8 cellular contexts compared by ENCODE assay signal in genomic region chr12:133080619-133081407, GRCh38. TPM values are rescaled to one million over a fixed set of nuclear protein-coding genes. Genes with fewer than 3 reads are reported as not detected.
DNase-seq lines count a peak whose midpoint lies in the region; ATAC-seq and TF ChIP-seq lines count a peak whose summit lies in the region.

Gene ZNF140 (plus strand): TSS chr12:133080923. CDS start chr12:133081321, 398 bp downstream.

- POLR2A ChIA-PET in GM10248 (lab: Yijun Ruan, JAX), result interaction anchor here (1.0 to 1.1 kb wide), 2 partner anchors 49 to 95 kb away, joined by 3 to 4 read pairs; partner anchors contain the start of genes ZNF10, ZNF26 and ZNF891
- POLR2A ChIA-PET in HEK293 (lab: Yijun Ruan, JAX), result interaction anchor here (1.1 to 1.2 kb wide), 4 partner anchors 45 to 252 kb away, joined by 3 to 11 read pairs (median 4); partner anchors contain the start of genes GOLGA3, ZNF10, ZNF26 and ZNF891

- TF ChIP-seq POLR2A in heart left ventricle (IDR thresholded peaks at IDR 0.05) (peak in 1 of 2 donors; percentile 60), upper lobe of left lung (IDR thresholded peaks at IDR 0.05) (peak in 3 of 4 donors; percentile 50 to 79 (median 74))

- intact Hi-C loops in heart left ventricle (cut with DNase I), result loop anchor here in 9 of 10 donors (1.0 to 5.0 kb wide), 11 partner anchors 44 to 173 kb away; partner anchors contain the start of genes ZNF10 (in 6 of the 9), ZNF84 (in 6 of the 9), ZNF891 (in 6 of the 9) and ZNF26 (in 5 of the 9)

- ATAC-seq in heart left ventricle, result peak; percentile 86 to 87 (median 87)
- peak; percentile 94 to 95 for ATAC-seq in upper lobe of left lung (ENCODE audit: low FRiP score in 2 of 2)

- H3K27me3 ChIP-seq in heart left ventricle, result no peaks in the 10 kb centered on the region
- no peaks in the 10 kb centered on the region for H3K27me3 ChIP-seq in upper lobe of left lung

- CTCF ChIA-PET in GM10248 (lab: Yijun Ruan, JAX) (interaction anchor here (0.7 to 1.0 kb wide), 4 partner anchors 43 to 100 kb away, joined by 3 to 5 read pairs (median 4); partner anchors contain the start of gene ZNF268), HEK293 (lab: Yijun Ruan, JAX) (no interaction called here)

- 0% methylated on average over 56 to 60 of the region's 60 CpGs for WGBS in adipose tissue, 3 donors
- 0 to 1% (median 0%) methylated on average over 16 to 60 of the region's 60 CpGs for WGBS in heart left ventricle, 4 donors
- 1% methylated on average over 31 to 55 of the region's 60 CpGs for WGBS in upper lobe of left lung, 2 donors

- DNase-seq in GM10248 (ENCODE audit: extremely low spot score), result peak; percentile 90
- DNase-seq in MV-4-11 (lab: John Stamatoyannopoulos, UW), result peak; percentile 95
- peak; percentile 79 for DNase-seq in SKM-1 (lab: John Stamatoyannopoulos, UW; ENCODE audit: unreplicated experiment)
- DNase-seq in heart left ventricle, result peak; percentile 97
- peak; percentile 98 for DNase-seq in pons (ENCODE audit: low spot score)
- DNase-seq in upper lobe of left lung, result peak; percentile 96 to 98

- H3K4me3 ChIP-seq in HEK293 (ENCODE audit: low read depth, low read length), result peak within 1 kb of the TSS; percentile 79
- H3K4me3 ChIP-seq in heart left ventricle, result peak within 1 kb of the TSS; percentile 53 to 96 (median 84)
- peak within 1 kb of the TSS; percentile 55 to 88 (median 74) for H3K4me3 ChIP-seq in upper lobe of left lung

- TF ChIP-seq EP300 in upper lobe of left lung (IDR thresholded peaks at IDR 0.05), result no peak

- peak within 1 kb of the TSS; percentile 89 for H3K27ac ChIP-seq in HEK293 (ENCODE audit: extremely low read depth, low read depth, low read length)
- peak within 1 kb of the TSS; percentile 93 for H3K27ac ChIP-seq in adipose tissue (ENCODE audit: low read depth, low read length)
- H3K27ac ChIP-seq in heart left ventricle, result peak within 1 kb of the TSS; percentile 91 to 99 (median 97)
- peak within 1 kb of the TSS; percentile 95 to 98 (median 96) for H3K27ac ChIP-seq in upper lobe of left lung

- H3K36me3 ChIP-seq in HEK293 (ENCODE audit: control insufficient read depth in 2 of 2, insufficient read depth in 1 of 2, low read length in 2 of 2), result peaks cover 30 to 41% of the 10 kb centered on the region in 2 experiments
- peaks cover 6 to 42% (median 35%) of the 10 kb centered on the region in 9 donors for H3K36me3 ChIP-seq in heart left ventricle
- peaks cover 19 to 39% (median 34%) of the 10 kb centered on the region in 4 donors for H3K36me3 ChIP-seq in upper lobe of left lung

- TF ChIP-seq CTCF in GM10248 (IDR thresholded peaks at IDR 0.05; ENCODE audit: control extremely low read depth, extremely low read depth, low read depth, missing control alignments) (no peak), HEK293 (tag by site-specific recombination; IDR thresholded peaks at IDR 0.05) (peak; percentile 68; the same call in 1 of the 2 replicates), heart left ventricle (IDR thresholded peaks at IDR 0.05) (peak in 9 of 12 donors; percentile 11 to 43 (median 28)), upper lobe of left lung (IDR thresholded peaks at IDR 0.05) (peak; percentile 28 to 74 (median 62))

- H3K4me1 ChIP-seq in HEK293 (ENCODE audit: control insufficient read depth, insufficient read depth, low read length) (no peaks in the 10 kb centered on the region), heart left ventricle (peaks cover 0 to 22% (median 9%) of the 10 kb centered on the region in 12 donors), upper lobe of left lung (peaks cover 9 to 12% (median 9%) of the 10 kb centered on the region in 4 donors)

- H3K9me3 ChIP-seq in HEK293 (ENCODE audit: control insufficient read depth, insufficient read depth, low read depth, low read length) (peaks cover 5% of the 10 kb centered on the region), heart left ventricle (peaks cover 0 to 85% (median 76%) of the 10 kb centered on the region in 12 donors), upper lobe of left lung (peaks cover 53 to 79% (median 73%) of the 10 kb centered on the region in 4 donors)

TF ChIP-seq in HEK293, 187 proteins besides CTCF, POLR2A, EP300 and RAD21 (continues in another document):
- no peak for TF ChIP-seq HOXD13 (CRISPR knock-in tag; IDR thresholded peaks at IDR 0.05; ENCODE audit: borderline replicate concordance)
- TF ChIP-seq SCRT2 (tag by site-specific recombination; IDR thresholded peaks at IDR 0.05), result no peak
- TF ChIP-seq MYNN (tag by site-specific recombination; IDR thresholded peaks at IDR 0.05; ENCODE audit: borderline replicate concordance), result no peak
- TF ChIP-seq ZNF654 (tag by site-specific recombination; IDR thresholded peaks at IDR 0.05; ENCODE audit: low read depth), result no peak
- peak; percentile 44; the same call in 1 of the 2 replicates for TF ChIP-seq OVOL3 (tag by site-specific recombination; IDR thresholded peaks at IDR 0.05)
- TF ChIP-seq ZNF10 (tag by site-specific recombination; IDR thresholded peaks at IDR 0.05), result no peak
- TF ChIP-seq PRDM1 (tag by site-specific recombination; IDR thresholded peaks at IDR 0.05), result no peak
- peak; percentile 95 for TF ChIP-seq ZBTB21 (tag by site-specific recombination; IDR thresholded peaks at IDR 0.05)
- no peak for TF ChIP-seq ZNF302 (tag by site-specific recombination; IDR thresholded peaks at IDR 0.05; ENCODE audit: low read depth)
- TF ChIP-seq, protein P1, sequence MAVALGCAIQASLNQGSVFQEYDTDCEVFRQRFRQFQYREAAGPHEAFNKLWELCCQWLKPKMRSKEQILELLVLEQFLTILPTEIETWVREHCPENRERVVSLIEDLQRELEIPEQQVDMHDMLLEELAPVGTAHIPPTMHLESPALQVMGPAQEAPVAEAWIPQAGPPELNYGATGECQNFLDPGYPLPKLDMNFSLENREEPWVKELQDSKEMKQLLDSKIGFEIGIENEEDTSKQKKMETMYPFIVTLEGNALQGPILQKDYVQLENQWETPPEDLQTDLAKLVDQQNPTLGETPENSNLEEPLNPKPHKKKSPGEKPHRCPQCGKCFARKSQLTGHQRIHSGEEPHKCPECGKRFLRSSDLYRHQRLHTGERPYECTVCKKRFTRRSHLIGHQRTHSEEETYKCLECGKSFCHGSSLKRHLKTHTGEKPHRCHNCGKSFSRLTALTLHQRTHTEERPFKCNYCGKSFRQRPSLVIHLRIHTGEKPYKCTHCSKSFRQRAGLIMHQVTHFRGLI (tag by site-specific recombination; IDR thresholded peaks at IDR 0.05), result no peak
- TF ChIP-seq ZNF211 (tag by site-specific recombination; IDR thresholded peaks at IDR 0.05; ENCODE audit: low read depth), result no peak
- no peak for TF ChIP-seq ZNF133 (tag by site-specific recombination; IDR thresholded peaks at IDR 0.05)
- peak; percentile 65 for TF ChIP-seq ZNF660 (tag by site-specific recombination; IDR thresholded peaks at IDR 0.05)
- no peak for TF ChIP-seq ZNF510 (tag by site-specific recombination; IDR thresholded peaks at IDR 0.05; ENCODE audit: insufficient replicate concordance)
- TF ChIP-seq, protein P2, sequence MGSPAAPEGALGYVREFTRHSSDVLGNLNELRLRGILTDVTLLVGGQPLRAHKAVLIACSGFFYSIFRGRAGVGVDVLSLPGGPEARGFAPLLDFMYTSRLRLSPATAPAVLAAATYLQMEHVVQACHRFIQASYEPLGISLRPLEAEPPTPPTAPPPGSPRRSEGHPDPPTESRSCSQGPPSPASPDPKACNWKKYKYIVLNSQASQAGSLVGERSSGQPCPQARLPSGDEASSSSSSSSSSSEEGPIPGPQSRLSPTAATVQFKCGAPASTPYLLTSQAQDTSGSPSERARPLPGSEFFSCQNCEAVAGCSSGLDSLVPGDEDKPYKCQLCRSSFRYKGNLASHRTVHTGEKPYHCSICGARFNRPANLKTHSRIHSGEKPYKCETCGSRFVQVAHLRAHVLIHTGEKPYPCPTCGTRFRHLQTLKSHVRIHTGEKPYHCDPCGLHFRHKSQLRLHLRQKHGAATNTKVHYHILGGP (tag by site-specific recombination; IDR thresholded peaks at IDR 0.05), result no peak
- TF ChIP-seq, protein P3, sequence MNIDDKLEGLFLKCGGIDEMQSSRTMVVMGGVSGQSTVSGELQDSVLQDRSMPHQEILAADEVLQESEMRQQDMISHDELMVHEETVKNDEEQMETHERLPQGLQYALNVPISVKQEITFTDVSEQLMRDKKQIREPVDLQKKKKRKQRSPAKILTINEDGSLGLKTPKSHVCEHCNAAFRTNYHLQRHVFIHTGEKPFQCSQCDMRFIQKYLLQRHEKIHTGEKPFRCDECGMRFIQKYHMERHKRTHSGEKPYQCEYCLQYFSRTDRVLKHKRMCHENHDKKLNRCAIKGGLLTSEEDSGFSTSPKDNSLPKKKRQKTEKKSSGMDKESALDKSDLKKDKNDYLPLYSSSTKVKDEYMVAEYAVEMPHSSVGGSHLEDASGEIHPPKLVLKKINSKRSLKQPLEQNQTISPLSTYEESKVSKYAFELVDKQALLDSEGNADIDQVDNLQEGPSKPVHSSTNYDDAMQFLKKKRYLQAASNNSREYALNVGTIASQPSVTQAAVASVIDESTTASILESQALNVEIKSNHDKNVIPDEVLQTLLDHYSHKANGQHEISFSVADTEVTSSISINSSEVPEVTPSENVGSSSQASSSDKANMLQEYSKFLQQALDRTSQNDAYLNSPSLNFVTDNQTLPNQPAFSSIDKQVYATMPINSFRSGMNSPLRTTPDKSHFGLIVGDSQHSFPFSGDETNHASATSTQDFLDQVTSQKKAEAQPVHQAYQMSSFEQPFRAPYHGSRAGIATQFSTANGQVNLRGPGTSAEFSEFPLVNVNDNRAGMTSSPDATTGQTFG (tag by site-specific recombination; IDR thresholded peaks at IDR 0.05; ENCODE audit: borderline replicate concordance), result no peak
- no peak for TF ChIP-seq ZNF169 (tag by site-specific recombination; IDR thresholded peaks at IDR 0.05)
- TF ChIP-seq ZNF791 (tag by site-specific recombination; IDR thresholded peaks at IDR 0.05), result no peak
- no peak for TF ChIP-seq ZNF37A (tag by site-specific recombination; IDR thresholded peaks at IDR 0.05)
- no peak for TF ChIP-seq ZBTB7A (tag by site-specific recombination; IDR thresholded peaks at IDR 0.05; ENCODE audit: low read depth)
- no peak for TF ChIP-seq ZNF621 (tag by site-specific recombination; IDR thresholded peaks at IDR 0.05)
- TF ChIP-seq SP7 (tag by site-specific recombination; IDR thresholded peaks at IDR 0.05), result peak; percentile 62
- TF ChIP-seq ZNF776 (tag by site-specific recombination; IDR thresholded peaks at IDR 0.05; ENCODE audit: borderline replicate concordance), result no peak

RNA-seq across cellular contexts. Expression of gene ZNF140, which starts in this region (rescaled TPM):
- polyA plus RNA-seq in adipose tissue (10 to 100 TPM; 11.2 to 22.5 (median 11.4) TPM), heart left ventricle (10 to 100 TPM in 1 of 2 donors, 1 to 10 TPM in 1; 7.9 to 11.4 TPM)
- total RNA-seq in heart left ventricle (10 to 100 TPM in 2 of 9 donors, 1 to 10 TPM in 7; 6.5 to 13.0 (median 8.7) TPM), upper lobe of left lung (10 to 100 TPM in 5 of 6 donors, 1 to 10 TPM in 1; 3.9 to 15.2 (median 13.0) TPM)

Comparison
In these comparisons a context has a peak if more than half of its experiments do, and no peak if none do; other contexts are left out.
1. Peak in every context shown above with its lines: DNase-seq, ATAC-seq, H3K4me3 ChIP-seq and H3K27ac ChIP-seq.